Comparison of ENCODE assay signal across 8 cellular contexts in genomic region chr11:1564535-1565172, GRCh38. TPM values are rescaled to one million over a fixed set of nuclear protein-coding genes. Genes with fewer than 3 reads are reported as not detected.
DNase-seq lines count a peak whose midpoint lies in the region; ATAC-seq and TF ChIP-seq lines count a peak whose summit lies in the region.

No MANE protein-coding gene starts in this region.

- H3K27me3 ChIP-seq in NT2/D1 (ENCODE audit: insufficient read depth, insufficient read length) = peaks cover 7% of the 10 kb centered on the region
- no peaks in the 10 kb centered on the region for H3K27me3 ChIP-seq in osteoblast (ENCODE audit: insufficient read depth, low read length)

- H3K9me3 ChIP-seq in NT2/D1 (ENCODE audit: insufficient read depth, low read length) (no peaks in the 10 kb centered on the region), osteoblast (ENCODE audit: low read depth, low read length) (no peaks in the 10 kb centered on the region)

- no peaks in the 10 kb centered on the region for H3K79me2 ChIP-seq in osteoblast (ENCODE audit: insufficient read depth, low read length)

- no peak overlapping the region for H3K4me3 ChIP-seq in NT2/D1 (ENCODE audit: insufficient read length, low read depth)
- H3K4me3 ChIP-seq in osteoblast (ENCODE audit: insufficient read depth, low read length) = no peak overlapping the region

- peak; percentile 90 for DNase-seq in GM03348 (ENCODE audit: low spot score)
- peak; percentile 61 for DNase-seq in NT2/D1 (ENCODE audit: low read depth, low spot score)
- peak; percentile 28 for DNase-seq in fibroblast of peridontal ligament (ENCODE audit: extremely low read depth)
- peak; percentile 99 for DNase-seq in osteoblast (ENCODE audit: insufficient read length, low spot score, missing footprints)
- no peak for DNase-seq in NOMO-1 treated with DMSO at 0.1 percent for 48 hours (lab: John Stamatoyannopoulos, UW; ENCODE audit: unreplicated experiment)
- no peak for DNase-seq in stimulated activated CD4-positive, alpha-beta T cell treated with anti-CD3 and anti-CD28 coated beads, Interleukin-1b, Interleukin-23, amount 100 ng/mL, for 48 hours

- ATAC-seq in GM19351 (IDR thresholded peaks at IDR 0.05; ENCODE audit: unreplicated experiment) (no peak), GM21447 (IDR thresholded peaks at IDR 0.05; ENCODE audit: unreplicated experiment) (no peak)

- H4K20me1 ChIP-seq in osteoblast (ENCODE audit: insufficient read depth, low read length) = peaks cover 29% of the 10 kb centered on the region

- no peak for TF ChIP-seq CTCF in osteoblast (IDR thresholded peaks at IDR 0.05; ENCODE audit: extremely low read depth, low read depth, low read length)

- H3K27ac ChIP-seq in osteoblast (ENCODE audit: low read depth, low read length) = no peak overlapping the region

- H3K4me1 ChIP-seq in NT2/D1 (ENCODE audit: insufficient read depth, insufficient read length) (peaks cover 59% of the 10 kb centered on the region), osteoblast (ENCODE audit: insufficient read depth, low read length) (peaks cover under 1% of the 10 kb centered on the region)

- H3K4me2 ChIP-seq in osteoblast (ENCODE audit: insufficient read depth, low read length) = no peak overlapping the region

- H3K36me3 ChIP-seq in NT2/D1 (ENCODE audit: insufficient read depth, insufficient read length, low read length) (peaks cover 63% of the 10 kb centered on the region), osteoblast (ENCODE audit: insufficient read depth, low read length) (no peaks in the 10 kb centered on the region)

- no peak overlapping the region for H2AFZ ChIP-seq in osteoblast (ENCODE audit: low read length)

- no peak overlapping the region for H3K9ac ChIP-seq in NT2/D1 (ENCODE audit: insufficient read length, low read depth)

RNA-seq across cellular contexts. Expression of gene DUSP8, which starts 7.4 kb away (rescaled TPM):
- total RNA-seq in osteoblast = under 0.01 TPM in 2 replicates

RNA-seq across cellular contexts. Expression of gene KRTAP5-1, which starts 20.4 kb away (rescaled TPM):
- not detected in 2 replicates for total RNA-seq in osteoblast

RNA-seq across cellular contexts. Expression of gene KRTAP5-2, which starts 33.4 kb away (rescaled TPM):
- total RNA-seq in osteoblast = not detected in 2 replicates

RNA-seq across cellular contexts. Expression of gene KRTAP5-3, which starts 43.6 kb away (rescaled TPM):
- not detected in 2 replicates for total RNA-seq in osteoblast

RNA-seq across cellular contexts. Expression of gene KRTAP5-4, which starts 57.3 kb away (rescaled TPM):
- total RNA-seq in osteoblast = not detected in 2 replicates

Comparison
In these comparisons a context has a peak if more than half of its experiments do, and no peak if none do; other contexts are left out.
1. DNase-seq: peak in GM03348 (single experiment), NT2/D1 (single experiment), fibroblast of peridontal ligament (single experiment) and osteoblast (single experiment); none in NOMO-1 treated with DMSO at 0.1 percent for 48 hours (single experiment) and stimulated activated CD4-positive, alpha-beta T cell treated with anti-CD3 and anti-CD28 coated beads, Interleukin-1b, Interleukin-23, amount 100 ng/mL, for 48 hours (single experiment).